Comparison of ENCODE assay signal across 13 cellular contexts in genomic region chr4:37243722-37244582, GRCh38. TPM values are rescaled to one million over a fixed set of nuclear protein-coding genes. Genes with fewer than 3 reads are reported as not detected.
A peak's percentile ranks its signal among the peaks of the same experiment; 100 is the strongest.
DNase-seq lines count a peak whose midpoint lies in the region; ATAC-seq and TF ChIP-seq lines count a peak whose summit lies in the region.
"Had no signal": no experiment of that assay in that cellular context is flagged by ENCODE, and none has a peak within 500 bp of the region (broad histone marks: within the 10 kb centered on the region; RNA-seq: fewer than 3 reads in every experiment).

No MANE protein-coding gene starts in this region.

- H3K27ac ChIP-seq in iPS DF 6.9 (ENCODE audit: low read length) = no peak overlapping the region
- H3K27ac ChIP-seq in smooth muscle cell (ENCODE audit: low read depth) = no peak overlapping the region

- no peak for ATAC-seq in activated CD4-positive, alpha-beta T cell treated with anti-CD3 and anti-CD28 coated beads for 36 hours

- no peak overlapping the region for H2AFZ ChIP-seq in smooth muscle cell (ENCODE audit: low read depth)

- H3K27me3 ChIP-seq in iPS DF 6.9 (ENCODE audit: control insufficient read depth, insufficient read depth, low read length) (peaks cover 39% of the 10 kb centered on the region), smooth muscle cell (ENCODE audit: low read depth) (peaks cover 100% of the 10 kb centered on the region)

- no peaks in the 10 kb centered on the region for H3K36me3 Mint-ChIP-seq in activated CD4-positive, alpha-beta T cell treated with anti-CD3 and anti-CD28 coated beads for 36 hours (ENCODE audit: low read depth)
- H3K36me3 Mint-ChIP-seq: stimulated activated effector memory CD8-positive, alpha-beta T cell treated with anti-CD3 and anti-CD28 coated beads, Interleukin-12 subunit alpha, Interleukin-12 subunit beta, amount 100 ng/mL, for 72 hours had no signal

- intact Hi-C loops in activated CD4-positive, alpha-beta T cell treated with anti-CD3 and anti-CD28 coated beads for 36 hours (cut with DNase I, micrococcal nuclease) = no loop called here

- H3K4me1 ChIP-seq in iPS DF 6.9 (ENCODE audit: control insufficient read depth, insufficient read depth, low read length) (peaks cover 3% of the 10 kb centered on the region; the same call in 1 of the 2 replicates), smooth muscle cell (ENCODE audit: low read depth) (peaks cover 8% of the 10 kb centered on the region)

- peak overlapping the region; percentile 84 for H3K4me2 ChIP-seq in smooth muscle cell

- H3K4me1 Mint-ChIP-seq in activated CD4-positive, alpha-beta T cell treated with anti-CD3 and anti-CD28 coated beads for 36 hours = peaks cover 3% of the 10 kb centered on the region
- H3K4me1 Mint-ChIP-seq: stimulated activated effector memory CD8-positive, alpha-beta T cell treated with anti-CD3 and anti-CD28 coated beads, Interleukin-12 subunit alpha, Interleukin-12 subunit beta, amount 100 ng/mL, for 72 hours had no signal

- H3K27ac Mint-ChIP-seq in activated CD4-positive, alpha-beta T cell treated with anti-CD3 and anti-CD28 coated beads for 36 hours = no peak overlapping the region
- H3K27ac Mint-ChIP-seq: stimulated activated effector memory CD8-positive, alpha-beta T cell treated with anti-CD3 and anti-CD28 coated beads, Interleukin-12 subunit alpha, Interleukin-12 subunit beta, amount 100 ng/mL, for 72 hours had no signal

- H4K20me1 ChIP-seq in smooth muscle cell (ENCODE audit: low read depth) = no peaks in the 10 kb centered on the region

- no peaks in the 10 kb centered on the region for H3K9me3 Mint-ChIP-seq in activated CD4-positive, alpha-beta T cell treated with anti-CD3 and anti-CD28 coated beads for 36 hours (ENCODE audit: low read depth)
- H3K9me3 Mint-ChIP-seq: stimulated activated effector memory CD8-positive, alpha-beta T cell treated with anti-CD3 and anti-CD28 coated beads, Interleukin-12 subunit alpha, Interleukin-12 subunit beta, amount 100 ng/mL, for 72 hours had no signal

- H3K9ac ChIP-seq in smooth muscle cell (ENCODE audit: low read depth) = no peak overlapping the region

- H3K36me3 ChIP-seq in iPS DF 6.9 (ENCODE audit: control insufficient read depth, insufficient read depth, low read length) (no peaks in the 10 kb centered on the region), smooth muscle cell (ENCODE audit: low read depth) (no peaks in the 10 kb centered on the region)

- peak overlapping the region; percentile 48; the same call in 1 of the 2 replicates for H3K4me3 ChIP-seq in iPS DF 6.9 (ENCODE audit: low read length)
- peak overlapping the region; percentile 51 for H3K4me3 ChIP-seq in smooth muscle cell

- TF ChIP-seq CTCF in smooth muscle cell (IDR thresholded peaks at IDR 0.05; ENCODE audit: borderline replicate concordance, insufficient read depth, poor library complexity, severe bottlenecking) = no peak

- H3F3A ChIP-seq in smooth muscle cell (ENCODE audit: low read depth) = no peaks in the 10 kb centered on the region

- POLR2A ChIA-PET in activated CD4-positive, alpha-beta T cell treated with anti-CD3 and anti-CD28 coated beads for 36 hours (lab: Charles Lee) = no interaction called here

- H3K9me3 ChIP-seq in iPS DF 6.9 (ENCODE audit: control insufficient read depth, insufficient read depth, low read length) (no peaks in the 10 kb centered on the region), smooth muscle cell (replicated peaks; ENCODE audit: low read depth) (no peaks in the 10 kb centered on the region)

- peak; percentile 24 for DNase-seq in activated CD4-positive, alpha-beta T cell treated with anti-CD3 and anti-CD28 coated beads for 36 hours
- DNase-seq in activated CD4-positive, alpha-beta T cell treated with anti-CD3 and anti-CD28 coated beads for 1 hour = no peak
- DNase-seq in NCI-H526 treated with DMSO at 0.1 percent for 48 hours (lab: John Stamatoyannopoulos, UW) (peak; percentile 47), iPS DF 6.9 (ENCODE audit: low read depth, low spot score) (no peak), smooth muscle cell (lab: John Stamatoyannopoulos, UW; ENCODE audit: unreplicated experiment) (no peak), HUDEP-2 (lab: John Stamatoyannopoulos, UW; ENCODE audit: unreplicated experiment in 76 of 76) (no peak), T1000 (lab: John Stamatoyannopoulos, UW) (no peak), NCI-H2227 (lab: John Stamatoyannopoulos, UW; ENCODE audit: unreplicated experiment) (no peak)
- DNase-seq: activated naive CD4-positive, alpha-beta T cell; KG1 had no signal

- H3K27me3 Mint-ChIP-seq in activated CD4-positive, alpha-beta T cell treated with anti-CD3 and anti-CD28 coated beads for 36 hours = peaks cover 56% of the 10 kb centered on the region

- CTCF ChIA-PET in activated CD4-positive, alpha-beta T cell treated with anti-CD3 and anti-CD28 coated beads for 36 hours (lab: Charles Lee) = no interaction called here

- H3K4me3 Mint-ChIP-seq in activated CD4-positive, alpha-beta T cell treated with anti-CD3 and anti-CD28 coated beads for 36 hours = no peak overlapping the region
- H3K4me3 Mint-ChIP-seq: stimulated activated effector memory CD8-positive, alpha-beta T cell treated with anti-CD3 and anti-CD28 coated beads, Interleukin-12 subunit alpha, Interleukin-12 subunit beta, amount 100 ng/mL, for 72 hours had no signal

- H3K79me2 ChIP-seq in smooth muscle cell (ENCODE audit: low read depth) = no peaks in the 10 kb centered on the region

- no CpG with 5 or more reads among the region's 70 CpGs for WGBS in iPS DF 6.9 (ENCODE audit: insufficient coverage, insufficient read length)
- 4% methylated on average over 69 of the region's 70 CpGs for WGBS in smooth muscle cell (ENCODE audit: low lambda C conversion rate)

RNA-seq across cellular contexts. Expression of gene NWD2, which starts 0.6 kb away (rescaled TPM):
- not detected for total RNA-seq in activated CD4-positive, alpha-beta T cell treated with anti-CD3 and anti-CD28 coated beads for 36 hours
- 0.04 TPM in 1 of 2 replicates, not detected in the other for total RNA-seq in smooth muscle cell
- polyA plus RNA-seq in smooth muscle cell = not detected in 2 replicates
- total RNA-seq: skeletal muscle tissue had no signal
- polyA plus RNA-seq: liver had no signal

Comparison
In these comparisons a context has a peak if more than half of its experiments do, and no peak if none do; other contexts are left out.
1. DNase-seq: peak in activated CD4-positive, alpha-beta T cell treated with anti-CD3 and anti-CD28 coated beads for 36 hours (single experiment) and NCI-H526 treated with DMSO at 0.1 percent for 48 hours (single experiment); none in activated CD4-positive, alpha-beta T cell treated with anti-CD3 and anti-CD28 coated beads for 1 hour (single experiment), iPS DF 6.9 (single experiment), smooth muscle cell (single experiment), HUDEP-2 (0 of 76), T1000 (single experiment) and NCI-H2227 (single experiment).